Comparison of ENCODE assay signal across 9 cellular contexts in the genomic region with DNA sequence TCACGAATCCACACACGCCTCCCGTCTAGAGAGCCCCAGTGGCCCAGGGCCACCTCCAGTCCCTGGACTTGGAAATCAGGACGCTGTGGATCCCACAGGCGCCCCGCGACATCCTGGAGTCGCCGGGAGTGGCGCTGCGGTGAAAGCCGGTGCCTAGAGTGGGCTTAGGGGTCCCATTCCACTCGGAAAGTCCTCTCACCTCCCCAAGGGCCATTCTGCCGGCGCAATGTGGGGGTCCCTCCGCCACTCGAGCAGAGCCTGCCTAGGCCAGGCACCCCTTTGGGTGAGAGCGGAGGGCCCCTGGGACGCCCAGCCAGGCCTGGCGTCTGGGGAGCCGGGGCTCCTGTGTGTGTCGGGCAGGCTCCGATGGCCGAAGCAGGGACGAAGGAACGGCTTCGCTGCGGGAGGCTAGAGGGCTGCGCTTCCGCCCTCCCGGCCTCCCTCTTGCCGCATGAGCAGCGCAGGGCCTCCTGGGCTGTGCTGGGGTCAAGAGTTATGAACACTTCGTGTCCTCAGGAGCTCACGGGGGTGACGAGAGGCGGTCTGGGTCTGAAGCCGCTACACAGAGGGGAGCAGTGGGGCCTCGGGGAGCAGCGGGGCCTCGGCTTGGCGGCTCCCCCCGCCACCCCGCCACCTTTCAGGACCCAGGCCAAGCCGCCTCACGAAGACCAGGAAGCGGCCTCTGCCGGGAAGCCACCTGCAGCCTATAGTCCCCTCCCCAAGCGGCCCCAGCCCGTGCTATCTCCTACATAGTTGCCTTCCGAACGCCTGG. TPM values are rescaled to one million over a fixed set of nuclear protein-coding genes. Genes with fewer than 3 reads are reported as not detected.
A peak's percentile ranks its signal among the peaks of the same experiment; 100 is the strongest.
DNase-seq lines count a peak whose midpoint lies in the region; ATAC-seq lines count a peak whose summit lies in the region.
"Had no signal": no experiment of that assay in that cellular context is flagged by ENCODE, and none has a peak within 500 bp of the region (broad histone marks: within the 10 kb centered on the region; RNA-seq: fewer than 3 reads in every experiment).

No MANE protein-coding gene starts in this region.

- H3K36me3 ChIP-seq in aorta (ENCODE audit: control insufficient read depth in 1 of 2, insufficient read depth in 2 of 2, low read length in 1 of 2) = no peaks in the 10 kb centered on the region

- H3K4me1 ChIP-seq in aorta (ENCODE audit: control insufficient read depth in 1 of 2, insufficient read depth in 2 of 2, low read length in 2 of 2) = no peaks in the 10 kb centered on the region

- intact Hi-C loops in aorta (cut with DNase I) = loop anchor here (10.0 kb wide), 2 partner anchors 267 to 1353 kb away; no protein-coding TSS in a partner anchor

- no peaks in the 10 kb centered on the region for H3K9me3 ChIP-seq in aorta (ENCODE audit: control insufficient read depth, low read length)

- 10% methylated on average over 48 to 52 of the region's 52 CpGs for WGBS in aorta, 2 donors

- no peaks in the 10 kb centered on the region for H3K27me3 ChIP-seq in aorta (ENCODE audit: control insufficient read depth in 1 of 2, insufficient read depth in 2 of 2, low read length in 1 of 2)

- no peak overlapping the region for H3K27ac ChIP-seq in aorta (ENCODE audit: low read depth in 1 of 2, low read length in 2 of 2)

- H3K4me3 ChIP-seq in aorta (ENCODE audit: low read length in 2 of 2) = no peak overlapping the region

- ATAC-seq in left lobe of liver = peak; percentile 46
- ATAC-seq in aorta (ENCODE audit: low FRiP score) = peak; percentile 61

- DNase-seq in stimulated activated CD4-positive, alpha-beta T cell treated with anti-CD3 and anti-CD28 coated beads, Interleukin-15, amount 100 ng/mL, for 24 hours = peak; percentile 6
- DNase-seq in stimulated activated CD4-positive, alpha-beta T cell treated with anti-CD3 and anti-CD28 coated beads, Interleukin-2, amount 100 ng/mL, for 24 hours = no peak
- peak; percentile 43 for DNase-seq in SK-N-DZ (ENCODE audit: low spot score)
- no peak for DNase-seq in left lobe of liver (ENCODE audit: low spot score)
- DNase-seq in aorta = peak; percentile 47 to 69
- no peak for DNase-seq in NCI-H2081 (lab: John Stamatoyannopoulos, UW)
- DNase-seq in activated gamma-delta T cell (lab: John Stamatoyannopoulos, UW) = no peak
- no peak for DNase-seq in CD1c-positive myeloid dendritic cell (ENCODE audit: extremely low spot score)

RNA-seq across cellular contexts. Expression of gene POU3F2, which starts 13.6 kb away (rescaled TPM):
- polyA plus RNA-seq in SK-N-DZ (2014; cell fraction: cytosol; rRNA removed) = 1.8 and 2.2 TPM in 2 replicates
- 1.1 and 1.4 TPM in 2 replicates for polyA plus RNA-seq in SK-N-DZ (2014; cell fraction: nucleus; rRNA removed)
- total RNA-seq in left lobe of liver (not detected), aorta (not detected)
- polyA plus RNA-seq in aorta = not detected
- total RNA-seq: liver had no signal
- polyA plus RNA-seq: liver had no signal

Comparison
In these comparisons a context has a peak if more than half of its experiments do, and no peak if none do; other contexts are left out.
1. DNase-seq: peak in stimulated activated CD4-positive, alpha-beta T cell treated with anti-CD3 and anti-CD28 coated beads, Interleukin-15, amount 100 ng/mL, for 24 hours (single experiment), SK-N-DZ (single experiment) and aorta (2 of 2); none in stimulated activated CD4-positive, alpha-beta T cell treated with anti-CD3 and anti-CD28 coated beads, Interleukin-2, amount 100 ng/mL, for 24 hours (0 of 2), left lobe of liver (single experiment), NCI-H2081 (0 of 2), activated gamma-delta T cell (single experiment) and CD1c-positive myeloid dendritic cell (single experiment).